Comparison of ENCODE assay signal across 24 cellular contexts in the genomic region with DNA sequence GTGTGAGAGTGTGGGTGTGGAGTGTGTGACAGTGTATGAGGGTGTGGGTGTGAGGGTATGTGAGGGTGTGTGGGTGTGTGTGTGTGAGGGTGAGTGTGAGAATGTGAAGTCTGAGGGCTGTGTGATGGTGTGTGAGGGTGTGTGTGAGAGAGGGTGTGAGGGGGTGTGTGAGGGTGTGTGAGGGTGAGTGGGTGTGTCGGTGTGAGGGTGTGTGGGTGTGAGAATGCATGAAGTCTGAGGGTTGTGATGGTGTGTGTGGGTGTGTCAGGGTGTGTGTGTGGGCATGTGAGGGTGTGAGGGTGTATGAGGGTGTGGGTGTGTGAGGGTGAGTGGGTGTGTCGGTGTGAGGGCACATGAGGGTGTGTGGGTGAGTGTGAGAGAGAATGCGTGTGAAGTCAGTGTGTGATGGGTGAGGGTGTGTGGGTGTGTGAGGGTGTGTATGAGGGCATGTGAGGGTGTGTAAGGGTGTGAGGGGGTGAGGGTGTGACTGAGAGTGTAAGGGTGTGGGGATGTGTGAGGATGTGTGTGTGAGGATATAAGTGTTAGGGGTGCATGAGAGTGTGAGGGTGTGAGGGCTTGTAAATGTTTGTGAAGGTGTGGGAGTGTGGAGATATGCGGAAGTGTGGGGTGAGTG. TPM values are rescaled to one million over a fixed set of nuclear protein-coding genes. Genes with fewer than 3 reads are reported as not detected.
DNase-seq lines count a peak whose midpoint lies in the region; ATAC-seq and TF ChIP-seq lines count a peak whose summit lies in the region.
"Had no signal": no experiment of that assay in that cellular context is flagged by ENCODE, and none has a peak within 500 bp of the region (broad histone marks: within the 10 kb centered on the region; RNA-seq: fewer than 3 reads in every experiment).

No MANE protein-coding gene starts in this region.

- H3K36me3 Mint-ChIP-seq in activated T-cell treated with anti-CD3 and anti-CD28 coated beads, Interleukin-2, amount 50 U/mL, for 24 hours (ENCODE audit: low read depth) = no peaks in the 10 kb centered on the region
- H3K36me3 Mint-ChIP-seq in stimulated activated naive B cell treated with anti-CD40 and anti-IgM and Interleukin-4, amounts not matched to agents 10 μg/mL and 1 μg/mL and 100 μg/mL, for 72 hours = peaks cover 15 to 27% of the 10 kb centered on the region in 2 donors
- H3K36me3 Mint-ChIP-seq: CD4-positive, CD25-positive, alpha-beta regulatory T cell; naive thymus-derived CD4-positive, alpha-beta T cell had no signal

- no peak for DNase-seq in activated T-cell treated with anti-CD3 and anti-CD28 coated beads, Interleukin-2, amount 50 U/mL, for 24 hours
- DNase-seq in activated T-cell treated with anti-CD3 and anti-CD28 coated beads, Interleukin-2, amount 50 U/mL, for 48 hours = no peak
- DNase-seq in OCI-LY7 (ENCODE audit: low spot score) (peak; percentile 25), coronary artery (ENCODE audit: low spot score) (peak; percentile 36), SK-N-DZ (ENCODE audit: low spot score) (no peak)
- DNase-seq in stimulated activated naive B cell treated with anti-CD40 and anti-IgM and Interleukin-4, amounts not matched to agents 10 μg/mL and 1 μg/mL and 100 μg/mL, for 72 hours = no peak
- no peak for DNase-seq in stimulated activated CD8-positive, alpha-beta memory T cell treated with anti-CD3 and anti-CD28 coated beads, Interleukin-4, amount 100 ng/mL, for 48 hours
- DNase-seq: activated CD4-positive, alpha-beta T cell treated with anti-CD3 and anti-CD28 coated beads, Interleukin-2, amount 50 U/mL, for 4 hours; activated T-cell treated with anti-CD3 and anti-CD28 coated beads, Interleukin-2, amount 50 U/mL, for 1 hour; CD4-positive, CD25-positive, alpha-beta regulatory T cell; foreskin keratinocyte; hippocampal formation; kidney; mammary epithelial cell; naive thymus-derived CD4-positive, alpha-beta T cell; NCI-H2081; NCI-H446 treated with DMSO at 0.1 percent for 48 hours; NK-92 treated with Interleukin-12 subunit alpha and Interleukin-12 subunit beta, amount 100 ng/mL, for 24 hours; pancreas had no signal

- POLR2A ChIA-PET in OCI-LY7 (lab: Charles Lee) = no interaction called here

- BruUV-seq in OCI-LY7 (replicated peaks; lab: Mats Ljungman, UMichigan) = no TSS peak

- no peak overlapping the region for H3K4me3 Mint-ChIP-seq in activated T-cell treated with anti-CD3 and anti-CD28 coated beads, Interleukin-2, amount 50 U/mL, for 24 hours
- H3K4me3 Mint-ChIP-seq in stimulated activated naive B cell treated with anti-CD40 and anti-IgM and Interleukin-4, amounts not matched to agents 10 μg/mL and 1 μg/mL and 100 μg/mL, for 72 hours = peak overlapping the region; percentile 83 to 86
- H3K4me3 Mint-ChIP-seq: CD4-positive, CD25-positive, alpha-beta regulatory T cell; dendritic cell treated with granulocyte-macrophage colony-stimulating factor and Interleukin-4, amounts not matched to agents 40 ng/mL and 50 ng/mL, for 4 days; naive thymus-derived CD4-positive, alpha-beta T cell had no signal

- no peaks in the 10 kb centered on the region for H3K9me3 ChIP-seq in OCI-LY7 (ENCODE audit: low read length)
- H3K9me3 ChIP-seq: A549, pancreas had no signal

- H4K20me1 ChIP-seq in OCI-LY7 (ENCODE audit: insufficient read depth, low read length) = no peaks in the 10 kb centered on the region

- peak overlapping the region; percentile 85 for H3K27ac ChIP-seq in OCI-LY7 (ENCODE audit: low read depth, low read length, poor library complexity, severe bottlenecking)
- no peak overlapping the region for H3K27ac ChIP-seq in coronary artery
- H3K27ac ChIP-seq: A549, foreskin keratinocyte, HL-60, pancreas had no signal

- no peak for TF ChIP-seq CTCF in OCI-LY7 (conservative IDR thresholded peaks at IDR 0.05; ENCODE audit: low read length)
- no peak for TF ChIP-seq CTCF in coronary artery (IDR thresholded peaks at IDR 0.05)

- H3K4me3 ChIP-seq in OCI-LY7 (ENCODE audit: low read depth, low read length, poor library complexity, severe bottlenecking) (no peak overlapping the region), coronary artery (no peak overlapping the region)
- H3K4me3 ChIP-seq: A549, pancreas had no signal

- H3K36me3 ChIP-seq in OCI-LY7 (ENCODE audit: insufficient read depth, low read length) = no peaks in the 10 kb centered on the region
- H3K36me3 ChIP-seq: pancreas had no signal

- no peaks in the 10 kb centered on the region for H3K9me3 Mint-ChIP-seq in activated T-cell treated with anti-CD3 and anti-CD28 coated beads, Interleukin-2, amount 50 U/mL, for 24 hours
- H3K9me3 Mint-ChIP-seq in stimulated activated naive B cell treated with anti-CD40 and anti-IgM and Interleukin-4, amounts not matched to agents 10 μg/mL and 1 μg/mL and 100 μg/mL, for 72 hours = peaks cover 18 to 24% of the 10 kb centered on the region in 2 donors
- H3K9me3 Mint-ChIP-seq: CD4-positive, CD25-positive, alpha-beta regulatory T cell had no signal

- peaks cover 8% of the 10 kb centered on the region; the same call in 1 of the 2 replicates for H3K79me2 ChIP-seq in OCI-LY7 (ENCODE audit: insufficient read depth, low read depth, low read length)

- intact Hi-C loops in OCI-LY7 (cut with micrococcal nuclease; ENCODE audit: unreplicated experiment) = no loop called here

- peaks cover 2% of the 10 kb centered on the region for H3K4me1 Mint-ChIP-seq in activated T-cell treated with anti-CD3 and anti-CD28 coated beads, Interleukin-2, amount 50 U/mL, for 24 hours (ENCODE audit: low read depth)
- H3K4me1 Mint-ChIP-seq in stimulated activated naive B cell treated with anti-CD40 and anti-IgM and Interleukin-4, amounts not matched to agents 10 μg/mL and 1 μg/mL and 100 μg/mL, for 72 hours = peaks cover 29 to 35% of the 10 kb centered on the region in 2 donors
- H3K4me1 Mint-ChIP-seq: CD4-positive, CD25-positive, alpha-beta regulatory T cell had no signal

- H2AFZ ChIP-seq in OCI-LY7 (ENCODE audit: low read length) = no peak overlapping the region

- peaks cover 65% of the 10 kb centered on the region for H3K4me1 ChIP-seq in OCI-LY7 (ENCODE audit: insufficient read depth, low read length, poor library complexity, severe bottlenecking)
- H3K4me1 ChIP-seq: A549, foreskin keratinocyte, pancreas had no signal

- H3K27me3 Mint-ChIP-seq in activated T-cell treated with anti-CD3 and anti-CD28 coated beads, Interleukin-2, amount 50 U/mL, for 24 hours = no peaks in the 10 kb centered on the region
- H3K27me3 Mint-ChIP-seq in stimulated activated naive B cell treated with anti-CD40 and anti-IgM and Interleukin-4, amounts not matched to agents 10 μg/mL and 1 μg/mL and 100 μg/mL, for 72 hours = no peaks in the 10 kb centered on the region

- peak overlapping the region; percentile 40; the same call in 1 of the 2 replicates for H3K4me2 ChIP-seq in OCI-LY7 (ENCODE audit: low read length)
- H3K4me2 ChIP-seq: A549 had no signal

- H3K9me2 ChIP-seq in OCI-LY7 (ENCODE audit: insufficient read depth, low read length) = no peaks in the 10 kb centered on the region

- H3K27ac Mint-ChIP-seq in activated T-cell treated with anti-CD3 and anti-CD28 coated beads, Interleukin-2, amount 50 U/mL, for 24 hours = peak overlapping the region; percentile 71
- H3K27ac Mint-ChIP-seq in stimulated activated naive B cell treated with anti-CD40 and anti-IgM and Interleukin-4, amounts not matched to agents 10 μg/mL and 1 μg/mL and 100 μg/mL, for 72 hours = peak overlapping the region; percentile 95
- H3K27ac Mint-ChIP-seq: dendritic cell treated with granulocyte-macrophage colony-stimulating factor and Interleukin-4, amounts not matched to agents 40 ng/mL and 50 ng/mL, for 4 days had no signal

- CTCF ChIA-PET in OCI-LY7 (lab: Charles Lee; ENCODE audit: unreplicated experiment) = no interaction called here

- ATAC-seq in stimulated activated naive B cell treated with anti-CD40 and anti-IgM and Interleukin-4, amounts not matched to agents 10 μg/mL and 1 μg/mL and 100 μg/mL, for 72 hours (replicated peaks) = no peak
- ATAC-seq in GM21447 (IDR thresholded peaks at IDR 0.05; ENCODE audit: unreplicated experiment) = no peak
- ATAC-seq: A549; foreskin keratinocyte; naive thymus-derived CD4-positive, alpha-beta T cell; pancreas; sciatic nerve had no signal

RNA-seq across cellular contexts. Expression of gene TMEM121, which starts 36.4 kb away (rescaled TPM):
- 0.25 and 0.70 TPM in 2 replicates for total RNA-seq in OCI-LY7 (2014; rRNA removed; shearing (Covaris generic))
- total RNA-seq in OCI-LY7 (2022) = 0.21 and 0.31 TPM in 2 replicates
- 1.8 and 3.6 TPM in 2 replicates for polyA plus RNA-seq in SK-N-DZ (2014; cell fraction: cytosol; rRNA removed)
- 2.1 and 3.1 TPM in 2 replicates for polyA plus RNA-seq in SK-N-DZ (2014; cell fraction: nucleus; rRNA removed)

Comparison
In these comparisons a context has a peak if more than half of its experiments do, and no peak if none do; other contexts are left out.
1. DNase-seq: peak in OCI-LY7 (single experiment) and coronary artery (single experiment); none in activated T-cell treated with anti-CD3 and anti-CD28 coated beads, Interleukin-2, amount 50 U/mL, for 24 hours (single experiment), activated T-cell treated with anti-CD3 and anti-CD28 coated beads, Interleukin-2, amount 50 U/mL, for 48 hours (0 of 2), stimulated activated naive B cell treated with anti-CD40 and anti-IgM and Interleukin-4, amounts not matched to agents 10 μg/mL and 1 μg/mL and 100 μg/mL, for 72 hours (single experiment), stimulated activated CD8-positive, alpha-beta memory T cell treated with anti-CD3 and anti-CD28 coated beads, Interleukin-4, amount 100 ng/mL, for 48 hours (single experiment) and SK-N-DZ (single experiment).